In the genomic region with DNA sequence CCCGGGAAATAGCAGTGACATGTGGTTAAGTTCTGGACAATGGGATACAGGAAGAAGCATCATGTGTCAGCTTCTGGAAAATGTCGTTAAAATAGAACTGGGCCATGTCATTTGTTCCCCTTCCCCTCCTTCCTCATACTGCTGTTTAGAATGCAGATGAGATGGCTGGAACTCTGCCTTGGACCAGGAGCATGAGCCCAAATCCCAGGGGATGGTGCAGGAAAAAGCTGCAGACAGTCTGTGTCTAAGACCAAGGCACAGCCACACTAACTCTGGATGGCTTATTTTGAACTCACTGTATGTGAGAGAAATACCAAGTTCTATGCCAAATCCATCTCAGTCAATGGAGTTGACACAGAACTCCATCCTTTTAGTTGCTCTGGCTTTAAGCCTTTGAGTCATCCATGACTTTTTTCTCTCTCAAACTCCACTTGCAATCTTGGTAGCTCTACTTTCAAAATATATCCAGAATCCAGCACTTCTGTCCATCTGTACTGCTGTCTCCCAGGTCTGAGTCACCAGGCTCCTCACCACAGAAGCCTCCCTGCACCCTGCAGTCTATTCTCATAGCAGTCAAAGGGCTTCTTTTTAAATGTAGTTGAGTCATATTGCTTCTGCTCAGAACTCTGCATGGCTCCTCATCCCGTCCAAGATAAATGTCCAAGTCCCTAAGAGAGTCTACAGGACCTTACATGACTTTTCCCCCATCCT, we compare ENCODE assay signal across 18 cellular contexts.
DNase-seq lines count a peak whose midpoint lies in the region; ATAC-seq, FAIRE-seq and TF ChIP-seq lines count a peak whose summit lies in the region.
"Had no signal": no experiment of that assay in that cellular context is flagged by ENCODE, and none has a peak within 500 bp of the region (broad histone marks: within the 10 kb centered on the region; RNA-seq: fewer than 3 reads in every experiment).

No MANE protein-coding gene starts in this region.

- peaks cover 10% of the 10 kb centered on the region for H3K9me3 Mint-ChIP-seq in stimulated activated effector memory CD8-positive, alpha-beta T cell treated with anti-CD3 and anti-CD28 coated beads, Interleukin-12 subunit alpha, Interleukin-12 subunit beta, amount 100 ng/mL, for 72 hours

- DNase-seq in AG09309 (ENCODE audit: low read depth) (peak; percentile 80), H54 (ENCODE audit: insufficient read length, low spot score) (peak; percentile 35), astrocyte of the cerebellum (ENCODE audit: low read depth) (peak; percentile 94), lung microvascular endothelial cell (ENCODE audit: low read depth in 2 of 2) (peak; percentile 6), mucosa of descending colon (no peak), kidney glomerular epithelial cell (lab: John Stamatoyannopoulos, UW) (no peak)
- DNase-seq in stimulated activated effector memory CD8-positive, alpha-beta T cell treated with anti-CD3 and anti-CD28 coated beads, Interleukin-12 subunit alpha, Interleukin-12 subunit beta, amount 100 ng/mL, for 72 hours (ENCODE audit: low spot score in 2 of 2) = no peak
- DNase-seq: activated CD8-positive, alpha-beta memory T cell treated with anti-CD3 and anti-CD28 coated beads for 24 hours; amygdala; HFFc6; NCI-H446 treated with DMSO at 0.1 percent for 48 hours; sigmoid colon; stimulated activated CD4-positive, alpha-beta T cell treated with anti-CD3 and anti-CD28 coated beads, Interleukin-4, amount 100 ng/mL, for 4 hours had no signal

- no peak for FAIRE-seq in H54 (lab: Jason Lieb, UNC)
- FAIRE-seq: GM12878 had no signal

- H3K27ac Mint-ChIP-seq in stimulated activated effector memory CD8-positive, alpha-beta T cell treated with anti-CD3 and anti-CD28 coated beads, Interleukin-12 subunit alpha, Interleukin-12 subunit beta, amount 100 ng/mL, for 72 hours = no peak overlapping the region
- H3K27ac Mint-ChIP-seq: activated T-helper 2 cell treated with anti-CD3 and anti-CD28 coated beads, Interferon-gamma antibody, Interleukin-2, Interleukin-4, amounts not matched to agents 10 μg/mL and 5 μg/mL and 100 μg/mL, durations not matched to agents 14 hours and 24 hours and 36 hours; HFFc6; memory B cell had no signal

- ATAC-seq in stimulated activated effector memory CD8-positive, alpha-beta T cell treated with anti-CD3 and anti-CD28 coated beads, Interleukin-12 subunit alpha, Interleukin-12 subunit beta, amount 100 ng/mL, for 72 hours = no peak
- ATAC-seq in HG02588 (IDR thresholded peaks at IDR 0.05; ENCODE audit: unreplicated experiment) (no peak), mucosa of descending colon (no peak)
- ATAC-seq: esophagus mucosa, GM12878 had no signal

- in situ Hi-C loops in astrocyte of the cerebellum (cut with HindIII; ENCODE audit: low sequenced_read_pairs) = no loop called here

- H3K4me1 Mint-ChIP-seq in stimulated activated effector memory CD8-positive, alpha-beta T cell treated with anti-CD3 and anti-CD28 coated beads, Interleukin-12 subunit alpha, Interleukin-12 subunit beta, amount 100 ng/mL, for 72 hours = no peaks in the 10 kb centered on the region

- no peaks in the 10 kb centered on the region for H3K4me1 ChIP-seq in mucosa of descending colon (ENCODE audit: low read depth)
- H3K4me1 ChIP-seq: sigmoid colon had no signal

- no peak for TF ChIP-seq POLR2A in H54 (IDR thresholded peaks at IDR 0.05; ENCODE audit: low read depth, low read length)

- intact Hi-C loops in mucosa of descending colon (cut with DNase I, micrococcal nuclease) = no loop called here

- no peaks in the 10 kb centered on the region for H3K36me3 Mint-ChIP-seq in stimulated activated effector memory CD8-positive, alpha-beta T cell treated with anti-CD3 and anti-CD28 coated beads, Interleukin-12 subunit alpha, Interleukin-12 subunit beta, amount 100 ng/mL, for 72 hours
- H3K36me3 Mint-ChIP-seq: memory B cell had no signal

- TF ChIP-seq CTCF in AG09309 (IDR thresholded peaks at IDR 0.05; ENCODE audit: control insufficient read depth, insufficient read depth, low read depth, low read length, missing control alignments) = no peak
- TF ChIP-seq CTCF in astrocyte of the cerebellum (IDR thresholded peaks at IDR 0.05; ENCODE audit: low read depth, low read length, missing control alignments) = no peak
- no peak for TF ChIP-seq CTCF in mucosa of descending colon (IDR thresholded peaks at IDR 0.05)

- H3K9me3 ChIP-seq in mucosa of descending colon = no peaks in the 10 kb centered on the region
- H3K9me3 ChIP-seq: sigmoid colon had no signal

- H3K36me3 ChIP-seq in mucosa of descending colon (ENCODE audit: low read depth) = no peaks in the 10 kb centered on the region
- H3K36me3 ChIP-seq: sigmoid colon had no signal

- H3K4me3 Mint-ChIP-seq in stimulated activated effector memory CD8-positive, alpha-beta T cell treated with anti-CD3 and anti-CD28 coated beads, Interleukin-12 subunit alpha, Interleukin-12 subunit beta, amount 100 ng/mL, for 72 hours = no peak overlapping the region
- H3K4me3 Mint-ChIP-seq: HFFc6, memory B cell had no signal

- H3K4me3 ChIP-seq in AG09309 (ENCODE audit: control insufficient read depth, low read depth, low read length) (no peak overlapping the region), astrocyte of the cerebellum (ENCODE audit: low read depth, low read length) (no peak overlapping the region), mucosa of descending colon (no peak overlapping the region)
- H3K4me3 ChIP-seq: GM12878, sigmoid colon had no signal

Comparison
In these comparisons a context has a peak if more than half of its experiments do, and no peak if none do; other contexts are left out.
1. DNase-seq: peak in AG09309 (single experiment), H54 (single experiment), astrocyte of the cerebellum (single experiment) and lung microvascular endothelial cell (2 of 2); none in stimulated activated effector memory CD8-positive, alpha-beta T cell treated with anti-CD3 and anti-CD28 coated beads, Interleukin-12 subunit alpha, Interleukin-12 subunit beta, amount 100 ng/mL, for 72 hours (0 of 2), mucosa of descending colon (0 of 3) and kidney glomerular epithelial cell (single experiment).